22 cellular contexts compared by ENCODE assay signal in the genomic region with DNA sequence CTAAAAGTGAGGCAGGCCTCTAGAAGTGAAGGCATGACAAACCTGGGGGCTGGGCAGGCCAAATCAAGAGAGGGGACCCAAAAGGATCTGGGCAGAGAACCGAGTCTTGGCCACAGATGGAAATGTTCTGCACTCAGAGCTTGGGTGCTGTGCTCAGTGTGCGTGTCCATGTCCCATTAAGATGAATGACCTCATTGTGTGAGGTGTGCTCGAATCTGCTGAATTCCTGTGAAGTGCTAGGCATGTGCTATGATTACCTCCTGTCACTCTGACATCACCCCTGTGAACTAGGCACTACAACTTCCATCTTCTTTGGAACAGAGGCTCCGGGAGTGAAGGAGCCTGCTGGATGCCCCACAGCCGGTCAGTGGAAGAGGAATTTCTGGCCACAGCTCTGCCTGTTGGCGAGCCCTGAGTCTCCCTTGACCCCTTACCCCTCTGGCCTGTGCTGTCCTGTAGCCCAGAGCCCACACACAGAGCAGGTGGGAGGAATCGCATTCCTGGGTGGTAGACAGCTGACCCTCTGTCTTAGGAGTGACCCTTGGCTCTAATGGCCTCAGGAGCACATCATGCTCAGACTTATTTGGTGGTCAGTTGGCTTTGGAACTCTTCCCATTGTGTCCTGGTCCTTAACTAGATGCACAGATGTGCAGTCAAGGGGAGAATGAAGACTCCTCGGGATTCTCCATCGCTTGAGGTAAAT.
"Had no signal": no experiment of that assay in that cellular context is flagged by ENCODE, and none has a peak within 500 bp of the region (broad histone marks: within the 10 kb centered on the region; RNA-seq: fewer than 3 reads in every experiment).

No MANE protein-coding gene starts in this region.

- H3K27me3 ChIP-seq: esophagus muscularis mucosa, gastroesophageal sphincter, stomach, upper lobe of left lung had no signal

- H3K9me3 ChIP-seq: esophagus muscularis mucosa, gastroesophageal sphincter, stomach, upper lobe of left lung had no signal

- H3K27ac Mint-ChIP-seq: activated CD4-positive, alpha-beta memory T cell treated with anti-CD3 and anti-CD28 coated beads for 36 hours; activated CD4-positive, alpha-beta T cell treated with anti-CD3 and anti-CD28 coated beads for 36 hours; activated naive CD8-positive, alpha-beta T cell treated with anti-CD3 and anti-CD28 coated beads, Interleukin-2, amount 50 U/mL, for 24 hours; mesothelial cell of epicardium; nephron; T-helper 2 cell treated with Interferon-gamma antibody and Interleukin-4, amounts not matched to agents 5 μg/mL and 100 μg/mL, for 36 hours; WTC11 had no signal

- H3K4me3 Mint-ChIP-seq: activated CD4-positive, alpha-beta memory T cell treated with anti-CD3 and anti-CD28 coated beads for 36 hours; activated CD4-positive, alpha-beta T cell treated with anti-CD3 and anti-CD28 coated beads for 36 hours; activated naive CD8-positive, alpha-beta T cell treated with anti-CD3 and anti-CD28 coated beads, Interleukin-2, amount 50 U/mL, for 24 hours; mesothelial cell of epicardium; nephron; T-helper 2 cell treated with Interferon-gamma antibody and Interleukin-4, amounts not matched to agents 5 μg/mL and 100 μg/mL, for 36 hours; WTC11 had no signal

- H3K4me1 Mint-ChIP-seq: activated CD4-positive, alpha-beta T cell treated with anti-CD3 and anti-CD28 coated beads for 36 hours; nephron had no signal

- DNase-seq: activated CD4-positive, alpha-beta memory T cell treated with anti-CD3 and anti-CD28 coated beads for 36 hours; activated CD4-positive, alpha-beta T cell treated with anti-CD3 and anti-CD28 coated beads for 36 hours; activated naive CD4-positive, alpha-beta T cell treated with Interleukin-2 at 50 U/mL for 16 hours; activated naive CD8-positive, alpha-beta T cell treated with anti-CD3 and anti-CD28 coated beads, Interleukin-2, amount 50 U/mL, for 24 hours; activated T-cell treated with anti-CD3 and anti-CD28 coated beads for 4 hours; aorta; brain microvascular endothelial cell; cerebellar nuclear complex; cortex of kidney; effector CD4-positive, alpha-beta T cell; nucleus accumbens; stimulated activated CD4-positive, alpha-beta T cell treated with anti-CD3 and anti-CD28 coated beads, Interleukin-12 subunit alpha, Interleukin-12 subunit beta, amount 100 ng/mL, for 4 hours; stimulated activated CD4-positive, alpha-beta T cell treated with anti-CD3 and anti-CD28 coated beads, Interleukin-1b, Interleukin-23, amount 100 ng/mL, for 48 hours; stomach; upper lobe of left lung had no signal

- H3K36me3 ChIP-seq: brain microvascular endothelial cell had no signal

- ATAC-seq: activated CD4-positive, alpha-beta T cell treated with anti-CD3 and anti-CD28 coated beads for 36 hours; activated naive CD8-positive, alpha-beta T cell treated with anti-CD3 and anti-CD28 coated beads, Interleukin-2, amount 50 U/mL, for 24 hours; gastroesophageal sphincter had no signal

- H3K36me3 Mint-ChIP-seq: activated CD4-positive, alpha-beta memory T cell treated with anti-CD3 and anti-CD28 coated beads for 36 hours; WTC11 had no signal

- H3K27ac ChIP-seq: brain microvascular endothelial cell, esophagus muscularis mucosa, gastroesophageal sphincter, SK-N-MC, stomach, upper lobe of left lung had no signal

- H3K27me3 Mint-ChIP-seq: activated CD4-positive, alpha-beta memory T cell treated with anti-CD3 and anti-CD28 coated beads for 36 hours; activated CD4-positive, alpha-beta T cell treated with anti-CD3 and anti-CD28 coated beads for 36 hours had no signal

- H3K4me3 ChIP-seq: esophagus muscularis mucosa, gastroesophageal sphincter, SK-N-MC, stomach, upper lobe of left lung had no signal

- H3K9me3 Mint-ChIP-seq: activated CD4-positive, alpha-beta memory T cell treated with anti-CD3 and anti-CD28 coated beads for 36 hours; activated naive CD8-positive, alpha-beta T cell treated with anti-CD3 and anti-CD28 coated beads, Interleukin-2, amount 50 U/mL, for 24 hours; T-helper 2 cell treated with Interferon-gamma antibody and Interleukin-4, amounts not matched to agents 5 μg/mL and 100 μg/mL, for 36 hours had no signal

- H3K4me1 ChIP-seq: upper lobe of left lung had no signal
